Comparison of ENCODE assay signal across 8 cellular contexts in genomic region chr17:36148559-36149295, GRCh38. TPM values are rescaled to one million over a fixed set of nuclear protein-coding genes. Genes with fewer than 3 reads are reported as not detected.
DNase-seq lines count a peak whose midpoint lies in the region; ATAC-seq and TF ChIP-seq lines count a peak whose summit lies in the region.

No MANE protein-coding gene starts in this region.

- H3K27ac Mint-ChIP-seq in activated naive CD8-positive, alpha-beta T cell treated with anti-CD3 and anti-CD28 coated beads, Interleukin-2, amount 10 ng/mL, durations not matched to agents 7 days and 5 days: no peak overlapping the region

- H3F3A ChIP-seq in SU-DHL-6 (ENCODE audit: insufficient read depth): no peaks in the 10 kb centered on the region

- H3K9me3 ChIP-seq in A673 (ENCODE audit: low read depth, low read length, poor library complexity, severe bottlenecking) (no peaks in the 10 kb centered on the region), SU-DHL-6 (ENCODE audit: insufficient read depth, low read length) (no peaks in the 10 kb centered on the region), heart left ventricle (no peaks in the 10 kb centered on the region), aorta (ENCODE audit: control insufficient read depth, low read length) (no peaks in the 10 kb centered on the region)

- H3K4me3 ChIP-seq in A673 (ENCODE audit: low read depth, low read length, poor library complexity, severe bottlenecking) (no peak overlapping the region), SU-DHL-6 (ENCODE audit: insufficient read depth, low read length, poor library complexity, severe bottlenecking) (no peak overlapping the region), heart left ventricle (no peak overlapping the region), aorta (ENCODE audit: low read length in 2 of 2) (no peak overlapping the region)

- H3K79me2 ChIP-seq in SU-DHL-6 (ENCODE audit: insufficient read depth, low read length): no peaks in the 10 kb centered on the region

- no peaks in the 10 kb centered on the region for H3K27me3 ChIP-seq in A673 (replicated peaks; ENCODE audit: insufficient read depth, low read depth, low read length, poor library complexity)
- H3K27me3 ChIP-seq in SU-DHL-6 (ENCODE audit: low read length): no peaks in the 10 kb centered on the region
- peaks cover 0 to 16% (median 0%) of the 10 kb centered on the region in 9 donors for H3K27me3 ChIP-seq in heart left ventricle
- no peaks in the 10 kb centered on the region for H3K27me3 ChIP-seq in aorta (ENCODE audit: control insufficient read depth in 1 of 2, insufficient read depth in 2 of 2, low read length in 1 of 2)

- H2AFZ ChIP-seq in SU-DHL-6 (ENCODE audit: low read depth, low read length, severe bottlenecking): no peak overlapping the region

- H3K4me1 ChIP-seq in A673 (ENCODE audit: insufficient read depth, low read length, poor library complexity, severe bottlenecking) (no peaks in the 10 kb centered on the region), heart left ventricle (peaks cover 0 to 9% (median 0%) of the 10 kb centered on the region in 12 donors), aorta (ENCODE audit: control insufficient read depth in 1 of 2, insufficient read depth in 2 of 2, low read length in 2 of 2) (no peaks in the 10 kb centered on the region)

- peak; percentile 84 for ATAC-seq in activated naive CD8-positive, alpha-beta T cell treated with anti-CD3 and anti-CD28 coated beads, Interleukin-2, amount 10 ng/mL, durations not matched to agents 7 days and 5 days (ENCODE audit: low read depth)
- peak; percentile 56 to 94 (median 90) for ATAC-seq in heart left ventricle
- ATAC-seq in aorta (ENCODE audit: low FRiP score): peak; percentile 90

- no peak overlapping the region for H3K9ac ChIP-seq in SU-DHL-6 (ENCODE audit: low read length)

- no peak overlapping the region for H3K4me2 ChIP-seq in SU-DHL-6 (ENCODE audit: low read depth, low read length, poor library complexity, severe bottlenecking)

- H3K4me1 Mint-ChIP-seq in activated naive CD8-positive, alpha-beta T cell treated with anti-CD3 and anti-CD28 coated beads, Interleukin-2, amount 10 ng/mL, durations not matched to agents 7 days and 5 days: peaks cover 7% of the 10 kb centered on the region

- H3K36me3 Mint-ChIP-seq in activated naive CD8-positive, alpha-beta T cell treated with anti-CD3 and anti-CD28 coated beads, Interleukin-2, amount 10 ng/mL, durations not matched to agents 7 days and 5 days: no peaks in the 10 kb centered on the region

- H3K9me3 Mint-ChIP-seq in activated naive CD8-positive, alpha-beta T cell treated with anti-CD3 and anti-CD28 coated beads, Interleukin-2, amount 10 ng/mL, durations not matched to agents 7 days and 5 days: no peaks in the 10 kb centered on the region

- BruUV-seq in A673 (replicated peaks; lab: Mats Ljungman, UMichigan): no TSS peak

- H3K27me3 Mint-ChIP-seq in activated naive CD8-positive, alpha-beta T cell treated with anti-CD3 and anti-CD28 coated beads, Interleukin-2, amount 10 ng/mL, durations not matched to agents 7 days and 5 days: peaks cover 37% of the 10 kb centered on the region

- in situ Hi-C loops in GM13977 (cut with MboI; ENCODE audit: low pct_unique_long_range_greater_than_20kb, low sequenced_read_pairs, unreplicated experiment): loop anchor here (10.0 kb wide), 1 partner anchor 174 kb away; no protein-coding TSS in a partner anchor

- H3K27ac ChIP-seq in A673 (ENCODE audit: low read depth, low read length, poor library complexity, severe bottlenecking) (no peak overlapping the region), SU-DHL-6 (ENCODE audit: low read depth, low read length) (no peak overlapping the region), heart left ventricle (peak overlapping the region in 1 of 12 donors; percentile 7), aorta (ENCODE audit: low read depth in 1 of 2, low read length in 2 of 2) (no peak overlapping the region)

- H3K4me3 Mint-ChIP-seq in activated naive CD8-positive, alpha-beta T cell treated with anti-CD3 and anti-CD28 coated beads, Interleukin-2, amount 10 ng/mL, durations not matched to agents 7 days and 5 days: no peak overlapping the region

- peak; percentile 86 for TF ChIP-seq CTCF in A673 (conservative IDR thresholded peaks at IDR 0.05; ENCODE audit: low read depth, low read length)
- peak; percentile 98 for TF ChIP-seq CTCF in GM13977 (IDR thresholded peaks at IDR 0.05; ENCODE audit: extremely low read depth, insufficient read depth, missing control alignments)
- peak; percentile 99 for TF ChIP-seq CTCF in SU-DHL-6 (IDR thresholded peaks at IDR 0.05; ENCODE audit: insufficient read depth, low read length, poor library complexity, severe bottlenecking)
- peak; percentile 91 to 100 (median 98) for TF ChIP-seq CTCF in heart left ventricle (IDR thresholded peaks at IDR 0.05)

- 41 to 47% (median 44%) methylated on average over 6 of the region's 6 CpGs for WGBS in heart left ventricle, 4 donors
- WGBS in aorta, 2 donors: 26 to 30% methylated on average over 6 of the region's 6 CpGs

- CTCF ChIA-PET in A673 (lab: Charles Lee): interaction anchor here (0.6 to 2.1 kb wide), 6 partner anchors 171 to 1022 kb away, joined by 3 to 7 read pairs (median 4); no protein-coding TSS in a partner anchor

- intact Hi-C loops in A673 (cut with micrococcal nuclease; ENCODE audit: unreplicated experiment) (loop anchor here (10.0 kb wide), 1 partner anchor 174 kb away; no protein-coding TSS in a partner anchor), heart left ventricle (cut with DNase I) (loop anchor here (1.0 to 10.0 kb wide), 11 partner anchors 36 to 336 kb away; partner anchors contain the start of gene ZNHIT3 (in 1 of the 10)), aorta (cut with DNase I) (loop anchor here (10.0 kb wide), 3 partner anchors 174 to 336 kb away; partner anchors contain the start of gene ZNHIT3 (in 1 of the 2))

- no peaks in the 10 kb centered on the region for H4K20me1 ChIP-seq in SU-DHL-6 (ENCODE audit: low read depth, low read length)

- H3K36me3 ChIP-seq in A673 (ENCODE audit: insufficient read depth, low read length, poor library complexity, severe bottlenecking): no peaks in the 10 kb centered on the region
- no peaks in the 10 kb centered on the region for H3K36me3 ChIP-seq in SU-DHL-6 (ENCODE audit: low read length)
- no peaks in the 10 kb centered on the region for H3K36me3 ChIP-seq in heart left ventricle
- no peaks in the 10 kb centered on the region for H3K36me3 ChIP-seq in aorta (ENCODE audit: control insufficient read depth in 1 of 2, insufficient read depth in 2 of 2, low read length in 1 of 2)

- POLR2A ChIA-PET in A673 (lab: Charles Lee; ENCODE audit: low non-redundant PET): no interaction called here
- POLR2A ChIA-PET in activated naive CD8-positive, alpha-beta T cell treated with anti-CD3 and anti-CD28 coated beads, Interleukin-2, amount 10 ng/mL, durations not matched to agents 7 days and 5 days (lab: Charles Lee): no interaction called here

- DNase-seq in A673 (ENCODE audit: low spot score) (peak; percentile 56), GM13977 (ENCODE audit: low spot score) (peak; percentile 75), KG1 (lab: John Stamatoyannopoulos, UW) (peak; percentile 39), heart left ventricle (peak; percentile 47 to 84 (median 71)), pulmonary artery endothelial cell (ENCODE audit: low read depth, low spot score) (peak; percentile 20), aorta (peak; percentile 73 to 92)
- peak; percentile 71 for DNase-seq in activated naive CD8-positive, alpha-beta T cell treated with anti-CD3 and anti-CD28 coated beads, Interleukin-2, amount 10 ng/mL, durations not matched to agents 7 days and 5 days

- TF ChIP-seq POLR2A in heart left ventricle (IDR thresholded peaks at IDR 0.05): no peak

- no peaks in the 10 kb centered on the region for H3K9me2 ChIP-seq in SU-DHL-6 (replicated peaks; ENCODE audit: insufficient read depth, low read length)

RNA-seq across cellular contexts. Expression of gene TBC1D3B, which starts 27.7 kb away (rescaled TPM):
- total RNA-seq in A673 (2021) (5.0 and 5.1 TPM in 2 replicates), heart left ventricle (1 to 10 TPM in 7 of 9 donors, under 1 TPM in 1, not detected in 1; 0.62 to 3.3 (median 1.4) TPM), pulmonary artery endothelial cell (0.60 and 0.86 TPM in 2 replicates), aorta (10 to 100 TPM in 1 of 2 donors, 1 to 10 TPM in 1; 5.0 to 13.8 TPM)
- total RNA-seq in activated naive CD8-positive, alpha-beta T cell treated with anti-CD3 and anti-CD28 coated beads, Interleukin-2, amount 10 ng/mL, durations not matched to agents 7 days and 5 days: 1 to 10 TPM; 7.7 to 9.9 TPM
- polyA plus RNA-seq in heart left ventricle (under 1 TPM; 0.68 to 0.76 TPM), aorta (1 to 10 TPM in 1 of 2 donors, not detected in 1; 5.1 TPM)

RNA-seq across cellular contexts. Expression of gene CCL4, which starts 45.1 kb away (rescaled TPM):
- not detected in 2 replicates for total RNA-seq in A673 (2021)
- 10 to 100 TPM; 12.2 to 14.8 TPM for total RNA-seq in activated naive CD8-positive, alpha-beta T cell treated with anti-CD3 and anti-CD28 coated beads, Interleukin-2, amount 10 ng/mL, durations not matched to agents 7 days and 5 days
- 10 to 100 TPM in 2 of 9 donors, 1 to 10 TPM in 2, under 1 TPM in 2, not detected in 3; 0.29 to 23.9 (median 1.5) TPM for total RNA-seq in heart left ventricle
- polyA plus RNA-seq in heart left ventricle: 1 to 10 TPM in 1 of 2 donors, under 1 TPM in 1; 0.72 to 1.2 TPM
- not detected in 2 replicates for total RNA-seq in pulmonary artery endothelial cell
- 10 to 100 TPM in 1 of 2 donors, 1 to 10 TPM in 1; 6.4 to 12.5 TPM for total RNA-seq in aorta
- polyA plus RNA-seq in aorta: 10 to 100 TPM in 1 of 2 donors, 1 to 10 TPM in 1; 1.9 to 13.5 TPM

RNA-seq across cellular contexts. Expression of gene CCL3L1, which starts 47.8 kb away (rescaled TPM):
- total RNA-seq in A673 (2021): not detected in 2 replicates
- total RNA-seq in activated naive CD8-positive, alpha-beta T cell treated with anti-CD3 and anti-CD28 coated beads, Interleukin-2, amount 10 ng/mL, durations not matched to agents 7 days and 5 days: 10 to 100 TPM; 13.7 to 18.4 TPM
- total RNA-seq in heart left ventricle: 1 to 10 TPM in 2 of 9 donors, under 1 TPM in 2, not detected in 5; 0.54 to 2.3 (median 0.94) TPM
- under 1 TPM in 1 of 2 donors, not detected in 1; 0.12 TPM for polyA plus RNA-seq in heart left ventricle
- not detected in 2 replicates for total RNA-seq in pulmonary artery endothelial cell
- 1 to 10 TPM in 1 of 2 donors, not detected in 1; 1.3 TPM for total RNA-seq in aorta
- under 1 TPM in 1 of 2 donors, not detected in 1; 0.63 TPM for polyA plus RNA-seq in aorta

RNA-seq across cellular contexts. Expression of gene CCL3, which starts 58.8 kb away (rescaled TPM):
- not detected in 2 replicates for total RNA-seq in A673 (2021)
- total RNA-seq in activated naive CD8-positive, alpha-beta T cell treated with anti-CD3 and anti-CD28 coated beads, Interleukin-2, amount 10 ng/mL, durations not matched to agents 7 days and 5 days: 1 to 10 TPM; 2.9 to 4.7 TPM
- total RNA-seq in heart left ventricle: 10 to 100 TPM in 1 of 9 donors, 1 to 10 TPM in 1, under 1 TPM in 4, not detected in 3; 0.21 to 22.5 (median 0.65) TPM
- under 1 TPM; 0.30 to 0.61 TPM for polyA plus RNA-seq in heart left ventricle
- not detected in 2 replicates for total RNA-seq in pulmonary artery endothelial cell
- 10 to 100 TPM in 1 of 2 donors, 1 to 10 TPM in 1; 6.6 to 17.9 TPM for total RNA-seq in aorta
- 10 to 100 TPM in 1 of 2 donors, 1 to 10 TPM in 1; 4.0 to 38.3 TPM for polyA plus RNA-seq in aorta

Comparison
In these comparisons a context has a peak if more than half of its experiments do, and no peak if none do; other contexts are left out.
1. DNase-seq: peak in every context shown above with its lines; median percentile 82 in aorta; 75 in GM13977; 71 in activated naive CD8-positive, alpha-beta T cell treated with anti-CD3 and anti-CD28 coated beads, Interleukin-2, amount 10 ng/mL, durations not matched to agents 7 days and 5 days; 71 in heart left ventricle; 56 in A673; 39 in KG1; 20 in pulmonary artery endothelial cell.
2. RNA of gene CCL3L1, which starts 47.8 kb away (total RNA-seq): 13.7 to 18.4 TPM in activated naive CD8-positive, alpha-beta T cell treated with anti-CD3 and anti-CD28 coated beads, Interleukin-2, amount 10 ng/mL, durations not matched to agents 7 days and 5 days; 1.3 TPM in aorta, 0.54 to 2.3 TPM in heart left ventricle, not detected in A673 and not detected in pulmonary artery endothelial cell; every median in the first group is over 4 times any median in the second.
3. Peak in every context shown above with its lines, with median percentiles within 50 percentile points of each other: CTCF ChIP-seq and ATAC-seq.